9 cellular contexts compared by ENCODE assay signal in the genomic region with DNA sequence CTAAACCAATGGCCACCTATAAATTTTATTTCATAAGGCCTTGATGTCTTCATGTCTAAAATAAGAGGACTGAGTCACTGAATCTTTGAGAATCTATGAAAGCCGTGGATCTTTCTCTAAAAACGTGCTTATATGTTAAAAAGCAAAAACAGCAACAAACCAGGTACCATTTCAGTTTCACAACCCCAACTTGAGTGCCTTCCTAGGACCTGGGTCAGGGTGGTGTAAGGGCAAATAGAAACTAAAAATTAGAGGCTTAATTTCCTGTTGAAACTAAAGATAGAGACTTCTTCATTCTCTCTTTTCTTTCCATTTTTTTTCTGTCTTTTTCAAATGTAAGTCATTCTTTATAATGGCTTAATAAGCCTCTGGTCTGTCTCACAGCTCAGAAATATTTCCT.
"Had no signal": no experiment of that assay in that cellular context is flagged by ENCODE, and none has a peak within 500 bp of the region (broad histone marks: within the 10 kb centered on the region; RNA-seq: fewer than 3 reads in every experiment).

No MANE protein-coding gene starts in this region.

- H3K9me3 ChIP-seq: HAP-1 had no signal

- H3K9ac ChIP-seq: GM23248 had no signal

- H3K27ac ChIP-seq: GM23248 had no signal

- H3K27ac Mint-ChIP-seq: GM23338, H9, HFFc6 had no signal

- H3K4me3 ChIP-seq: GM23248, GM23338, HAP-1 had no signal

- DNase-seq: GM23248, GOT3, H7, H9, HCEC 1CT, HFFc6 had no signal

- ATAC-seq: GM23338, HCT116 had no signal

- H3K4me1 ChIP-seq: HAP-1 had no signal

- H3K4me1 Mint-ChIP-seq: GM23338 had no signal

- H3K9me3 Mint-ChIP-seq: GM23338, H9 had no signal

- H3K4me2 ChIP-seq: GM23338 had no signal

- H3K36me3 ChIP-seq: HAP-1 had no signal

- H2AFZ ChIP-seq: GM23248, GM23338 had no signal

- H3K4me3 Mint-ChIP-seq: GM23338, H9, HFFc6 had no signal
